Comparison of ENCODE assay signal across 1 cellular context in the genomic region with DNA sequence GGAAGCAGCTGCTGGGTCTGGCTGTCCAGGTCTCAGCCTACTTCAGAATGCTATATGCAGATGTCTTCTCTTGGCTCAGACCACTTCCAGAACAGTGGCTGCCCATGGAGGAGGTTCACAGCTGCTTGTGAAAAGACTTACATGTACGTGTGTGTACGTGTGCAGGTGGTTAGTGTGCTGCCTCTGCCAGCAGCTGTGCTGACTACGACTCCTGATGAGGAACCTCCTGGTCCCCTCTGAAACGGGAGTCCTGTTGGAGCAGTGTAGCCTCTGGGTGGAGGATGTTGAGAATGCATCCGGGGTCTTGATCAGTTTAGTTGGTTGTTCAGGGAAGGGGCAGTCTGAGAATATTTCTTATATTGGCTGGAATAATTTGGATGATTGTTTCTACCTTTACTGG.
TF ChIP-seq lines count a peak whose summit lies in the region.

No MANE protein-coding gene starts in this region.

TF ChIP-seq in K562, 482 proteins besides CTCF, POLR2A, EP300 and RAD21:
- TF ChIP-seq STAT6 (CRISPR knock-in tag; IDR thresholded peaks at IDR 0.05) (no peak), MIER1 (IDR thresholded peaks at IDR 0.05; ENCODE audit: low read depth) (no peak), MAZ (CRISPR knock-in tag; conservative IDR thresholded peaks at IDR 0.05 in 1 of 2, IDR thresholded peaks at IDR 0.05 in 1 of 2) (no peak), ZNF318 (IDR thresholded peaks at IDR 0.05; ENCODE audit: borderline replicate concordance in 1 of 2, low read depth in 1 of 2) (no peak), NFE2L1 (tag; IDR thresholded peaks at IDR 0.05; ENCODE audit: borderline replicate concordance, low read depth) (no peak)
- TF ChIP-seq, protein P1, sequence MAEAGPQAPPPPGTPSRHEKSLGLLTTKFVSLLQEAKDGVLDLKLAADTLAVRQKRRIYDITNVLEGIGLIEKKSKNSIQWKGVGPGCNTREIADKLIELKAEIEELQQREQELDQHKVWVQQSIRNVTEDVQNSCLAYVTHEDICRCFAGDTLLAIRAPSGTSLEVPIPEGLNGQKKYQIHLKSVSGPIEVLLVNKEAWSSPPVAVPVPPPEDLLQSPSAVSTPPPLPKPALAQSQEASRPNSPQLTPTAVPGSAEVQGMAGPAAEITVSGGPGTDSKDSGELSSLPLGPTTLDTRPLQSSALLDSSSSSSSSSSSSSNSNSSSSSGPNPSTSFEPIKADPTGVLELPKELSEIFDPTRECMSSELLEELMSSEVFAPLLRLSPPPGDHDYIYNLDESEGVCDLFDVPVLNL (CRISPR knock-in tag; IDR thresholded peaks at IDR 0.05; ENCODE audit: low read depth): no peak
